Comparison of ENCODE assay signal across 1 cellular context in genomic region chr3:12831582-12831866, GRCh38.
TF ChIP-seq lines count a peak whose summit lies in the region.

No MANE protein-coding gene starts in this region.

TF ChIP-seq in GM12878, 131 proteins besides CTCF, POLR2A, EP300 and RAD21:
- TF ChIP-seq SUPT20H (IDR thresholded peaks at IDR 0.05; ENCODE audit: borderline replicate concordance, control insufficient read depth, low read depth, low read length), result no peak
- TF ChIP-seq POLR2AphosphoS5 (IDR thresholded peaks at IDR 0.05; ENCODE audit: low read length), result 0 out of 2 replicates have a peak, but pooled peaks have one; percentile 34
